ENCODE assay signal across 21 cellular contexts in genomic region chrX:150074175-150074574, GRCh38.
A peak's percentile ranks its signal among the peaks of the same experiment; 100 is the strongest.
DNase-seq lines count a peak whose midpoint lies in the region; TF ChIP-seq lines count a peak whose summit lies in the region.
"Had no signal": no experiment of that assay in that cellular context is flagged by ENCODE, and none has a peak within 500 bp of the region (broad histone marks: within the 10 kb centered on the region; RNA-seq: fewer than 3 reads in every experiment).

No MANE protein-coding gene starts in this region.

- H3K4me1 Mint-ChIP-seq in osteocyte (ENCODE audit: unreplicated experiment): no peaks in the 10 kb centered on the region
- H3K4me1 Mint-ChIP-seq in activated CD4-positive, alpha-beta T cell treated with anti-CD3 and anti-CD28 coated beads, Interleukin-2, amount 10 ng/mL, durations not matched to agents 7 days and 5 days: no peaks in the 10 kb centered on the region

- H3K36me3 Mint-ChIP-seq in osteocyte (ENCODE audit: unreplicated experiment): no peaks in the 10 kb centered on the region
- no peaks in the 10 kb centered on the region for H3K36me3 Mint-ChIP-seq in activated CD4-positive, alpha-beta T cell treated with anti-CD3 and anti-CD28 coated beads, Interleukin-2, amount 10 ng/mL, durations not matched to agents 7 days and 5 days (ENCODE audit: low read depth)

- H3K27ac Mint-ChIP-seq in osteocyte (ENCODE audit: unreplicated experiment): peak overlapping the region; percentile 15
- H3K27ac Mint-ChIP-seq in activated CD4-positive, alpha-beta T cell treated with anti-CD3 and anti-CD28 coated beads, Interleukin-2, amount 10 ng/mL, durations not matched to agents 7 days and 5 days: no peak overlapping the region

- DNase-seq in ELR (ENCODE audit: low read depth) (peak; percentile 7), OCI-M1 (lab: John Stamatoyannopoulos, UW) (peak; percentile 12), epithelial cell of prostate (ENCODE audit: low read depth, low spot score) (no peak), osteocyte (ENCODE audit: extremely low spot score, unreplicated experiment) (no peak), NCI-H748 (lab: John Stamatoyannopoulos, UW; ENCODE audit: unreplicated experiment) (no peak), iPS-NIHi11 (ENCODE audit: low spot score) (no peak)
- no peak for DNase-seq in activated CD4-positive, alpha-beta T cell treated with anti-CD3 and anti-CD28 coated beads, Interleukin-2, amount 10 ng/mL, durations not matched to agents 7 days and 5 days
- DNase-seq: AML-193, DMS 273 treated with DMSO at 0.1 percent for 48 hours, DND-41, GF-D8, H7, Karpas-422, NCI-H1417 treated with DMSO at 0.1 percent for 48 hours, NCI-H187 treated with DMSO at 0.1 percent for 48 hours, NCI-H2227 treated with DMSO at 0.1 percent for 48 hours, NCI-H510A treated with DMSO at 0.1 percent for 48 hours, NCI-H82, SIG-M5 had no signal

- peak overlapping the region; percentile 54 for H3K27ac ChIP-seq in epithelial cell of prostate
- H3K27ac ChIP-seq: C4-2B, RWPE1 had no signal

- POLR2A ChIA-PET in activated CD4-positive, alpha-beta T cell treated with anti-CD3 and anti-CD28 coated beads, Interleukin-2, amount 10 ng/mL, durations not matched to agents 7 days and 5 days (lab: Charles Lee): no interaction called here

- CTCF ChIA-PET in activated CD4-positive, alpha-beta T cell treated with anti-CD3 and anti-CD28 coated beads, Interleukin-2, amount 10 ng/mL, durations not matched to agents 7 days and 5 days (lab: Charles Lee): no interaction called here

- no peak for TF ChIP-seq CTCF in osteocyte (IDR thresholded peaks at IDR 0.05)

- peaks cover 15% of the 10 kb centered on the region for H3K9me3 Mint-ChIP-seq in osteocyte (ENCODE audit: unreplicated experiment)
- no peaks in the 10 kb centered on the region for H3K9me3 Mint-ChIP-seq in activated CD4-positive, alpha-beta T cell treated with anti-CD3 and anti-CD28 coated beads, Interleukin-2, amount 10 ng/mL, durations not matched to agents 7 days and 5 days

- no peaks in the 10 kb centered on the region for H3K27me3 Mint-ChIP-seq in osteocyte (ENCODE audit: unreplicated experiment)
- peaks cover 11% of the 10 kb centered on the region for H3K27me3 Mint-ChIP-seq in activated CD4-positive, alpha-beta T cell treated with anti-CD3 and anti-CD28 coated beads, Interleukin-2, amount 10 ng/mL, durations not matched to agents 7 days and 5 days

- H3K4me3 Mint-ChIP-seq in osteocyte (ENCODE audit: unreplicated experiment): no peak overlapping the region
- H3K4me3 Mint-ChIP-seq in activated CD4-positive, alpha-beta T cell treated with anti-CD3 and anti-CD28 coated beads, Interleukin-2, amount 10 ng/mL, durations not matched to agents 7 days and 5 days: no peak overlapping the region

Comparison
In these comparisons a context has a peak if more than half of its experiments do, and no peak if none do; other contexts are left out.
1. DNase-seq: peak in ELR (single experiment) and OCI-M1 (single experiment); none in epithelial cell of prostate (single experiment), osteocyte (single experiment), NCI-H748 (single experiment), activated CD4-positive, alpha-beta T cell treated with anti-CD3 and anti-CD28 coated beads, Interleukin-2, amount 10 ng/mL, durations not matched to agents 7 days and 5 days (single experiment) and iPS-NIHi11 (single experiment).